Comparison of ENCODE assay signal across 1 cellular context in the genomic region with DNA sequence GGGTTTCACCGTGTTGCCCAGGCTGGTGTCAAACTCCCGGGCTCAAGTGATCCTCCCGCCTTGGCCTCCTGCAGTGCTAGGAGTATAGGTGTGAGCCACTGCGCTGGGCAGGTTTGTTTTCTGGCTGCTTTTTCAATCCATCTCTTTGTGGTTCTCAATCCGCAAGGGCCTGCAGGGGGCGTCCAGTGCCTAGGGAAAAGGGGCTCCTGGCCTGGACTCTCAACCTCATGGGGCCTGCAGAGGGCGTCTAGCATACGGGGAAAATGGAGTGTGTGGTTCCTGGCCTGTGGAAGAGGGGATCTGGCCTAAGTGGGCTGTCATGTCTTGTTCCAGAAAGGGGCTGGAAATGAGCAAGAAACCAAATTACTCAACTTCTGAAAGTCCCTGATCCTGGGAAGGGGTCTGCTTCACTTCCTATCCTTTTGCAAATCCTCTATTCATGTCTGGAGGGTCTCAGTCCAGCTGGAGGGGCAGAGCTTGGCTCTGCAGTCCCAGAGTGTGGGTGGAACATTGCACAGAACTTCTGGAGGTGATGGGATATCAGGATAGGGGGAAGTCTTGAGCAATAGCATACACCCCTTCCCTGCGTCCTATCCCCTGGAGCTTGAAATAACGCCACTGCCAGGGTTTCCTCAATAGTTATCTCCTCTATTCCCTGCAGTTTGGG.
TF ChIP-seq lines count a peak whose summit lies in the region.

No MANE protein-coding gene starts in this region.

TF ChIP-seq in HEK293, 187 proteins besides CTCF, POLR2A, EP300 and RAD21 (continued from another document):
- TF ChIP-seq IKZF3 (tag by site-specific recombination; IDR thresholded peaks at IDR 0.05) (peak; percentile 46), ZSCAN16 (tag by site-specific recombination; IDR thresholded peaks at IDR 0.05) (no peak), ZNF501 (tag by site-specific recombination; IDR thresholded peaks at IDR 0.05) (no peak), ZNF654 (tag by site-specific recombination; IDR thresholded peaks at IDR 0.05; ENCODE audit: low read depth) (peak; percentile 63), GLIS1 (tag by site-specific recombination; IDR thresholded peaks at IDR 0.05) (0 out of 2 replicates have a peak, but pooled peaks have one; percentile 25), TRIM28 (IDR thresholded peaks at IDR 0.05; ENCODE audit: borderline replicate concordance, low read length) (peak; percentile 33; the same call in 1 of the 2 replicates), ZBTB17 (tag by site-specific recombination; IDR thresholded peaks at IDR 0.05) (peak; percentile 50; the same call in 1 of the 2 replicates), SP2 (tag by site-specific recombination; IDR thresholded peaks at IDR 0.05) (no peak)
